In genomic region chr2:144509548-144510205, GRCh38 we compare ENCODE assay signal across 10 cellular contexts. TPM values are rescaled to one million over a fixed set of nuclear protein-coding genes. Genes with fewer than 3 reads are reported as not detected.
DNase-seq lines count a peak whose midpoint lies in the region; ATAC-seq and TF ChIP-seq lines count a peak whose summit lies in the region.
"Had no signal": no experiment of that assay in that cellular context is flagged by ENCODE, and none has a peak within 500 bp of the region (broad histone marks: within the 10 kb centered on the region; RNA-seq: fewer than 3 reads in every experiment).

No MANE protein-coding gene starts in this region.

- peaks cover 7% of the 10 kb centered on the region; the same call in 1 of the 2 replicates for H3K4me1 ChIP-seq in BE2C

- TF ChIP-seq CTCF in endothelial cell (IDR thresholded peaks at IDR 0.05; ENCODE audit: unreplicated experiment) = no peak
- TF ChIP-seq CTCF in nephron progenitor cell (IDR thresholded peaks at IDR 0.05) = no peak
- TF ChIP-seq CTCF in BE2C (IDR thresholded peaks at IDR 0.05; ENCODE audit: low read depth, low read length) = no peak
- TF ChIP-seq CTCF in GM10248 (IDR thresholded peaks at IDR 0.05; ENCODE audit: control extremely low read depth, extremely low read depth, low read depth, missing control alignments) = no peak

- H3K4me3 Mint-ChIP-seq in stimulated activated naive CD8-positive, alpha-beta T cell treated with anti-CD3 and anti-CD28 coated beads, Interleukin-15, Interleukin-2, amounts not matched to agents 100 ng/mL and 50 ng/mL, for 24 hours = no peak overlapping the region
- no peak overlapping the region for H3K4me3 Mint-ChIP-seq in stimulated activated naive CD8-positive, alpha-beta T cell treated with anti-CD3 and anti-CD28 coated beads, Interleukin-15, amount 100 ng/mL, for 72 hours
- H3K4me3 Mint-ChIP-seq in endothelial cell (ENCODE audit: unreplicated experiment) (no peak overlapping the region), nephron progenitor cell (peak overlapping the region; percentile 66)

- peaks cover 35% of the 10 kb centered on the region for H3K27me3 Mint-ChIP-seq in stimulated activated naive CD8-positive, alpha-beta T cell treated with anti-CD3 and anti-CD28 coated beads, Interleukin-15, Interleukin-2, amounts not matched to agents 100 ng/mL and 50 ng/mL, for 24 hours
- H3K27me3 Mint-ChIP-seq in stimulated activated naive CD8-positive, alpha-beta T cell treated with anti-CD3 and anti-CD28 coated beads, Interleukin-15, amount 100 ng/mL, for 72 hours = peaks cover 72% of the 10 kb centered on the region
- H3K27me3 Mint-ChIP-seq in endothelial cell (ENCODE audit: unreplicated experiment) (no peaks in the 10 kb centered on the region), nephron progenitor cell (ENCODE audit: low read depth, poor library complexity) (no peaks in the 10 kb centered on the region)

- no peak overlapping the region for H3K4me3 ChIP-seq in BE2C (ENCODE audit: low read depth, low read length)

- H3K4me1 Mint-ChIP-seq in stimulated activated naive CD8-positive, alpha-beta T cell treated with anti-CD3 and anti-CD28 coated beads, Interleukin-15, Interleukin-2, amounts not matched to agents 100 ng/mL and 50 ng/mL, for 24 hours (ENCODE audit: low read depth) = peaks cover 86% of the 10 kb centered on the region
- H3K4me1 Mint-ChIP-seq in stimulated activated naive CD8-positive, alpha-beta T cell treated with anti-CD3 and anti-CD28 coated beads, Interleukin-15, amount 100 ng/mL, for 72 hours = peaks cover 44% of the 10 kb centered on the region
- H3K4me1 Mint-ChIP-seq in endothelial cell (ENCODE audit: unreplicated experiment) (peaks cover 49% of the 10 kb centered on the region), nephron progenitor cell (peaks cover 100% of the 10 kb centered on the region)

- H3K36me3 ChIP-seq in BE2C = no peaks in the 10 kb centered on the region

- H3K9me3 ChIP-seq in BE2C = no peaks in the 10 kb centered on the region

- CTCF ChIA-PET in GM10248 (lab: Yijun Ruan, JAX) = interaction anchor here (0.8 to 1.1 kb wide), 3 partner anchors 19 to 60 kb away, joined by 3 read pairs; no protein-coding TSS in a partner anchor

- ATAC-seq in stimulated activated naive CD8-positive, alpha-beta T cell treated with anti-CD3 and anti-CD28 coated beads, Interleukin-15, amount 100 ng/mL, for 72 hours = no peak

- H3K27me3 ChIP-seq in BE2C = no peaks in the 10 kb centered on the region

- H3K36me3 Mint-ChIP-seq in stimulated activated naive CD8-positive, alpha-beta T cell treated with anti-CD3 and anti-CD28 coated beads, Interleukin-15, Interleukin-2, amounts not matched to agents 100 ng/mL and 50 ng/mL, for 24 hours (ENCODE audit: low read depth) = peaks cover 48% of the 10 kb centered on the region
- H3K36me3 Mint-ChIP-seq in endothelial cell (ENCODE audit: low read depth, unreplicated experiment) = peaks cover 20% of the 10 kb centered on the region
- H3K36me3 Mint-ChIP-seq in nephron progenitor cell (ENCODE audit: low read depth) = no peaks in the 10 kb centered on the region

- H3K27ac Mint-ChIP-seq in stimulated activated naive CD8-positive, alpha-beta T cell treated with anti-CD3 and anti-CD28 coated beads, Interleukin-15, Interleukin-2, amounts not matched to agents 100 ng/mL and 50 ng/mL, for 24 hours = peak overlapping the region; percentile 13
- peak overlapping the region in 1 of 2 donors; percentile 4 for H3K27ac Mint-ChIP-seq in stimulated activated naive CD8-positive, alpha-beta T cell treated with anti-CD3 and anti-CD28 coated beads, Interleukin-15, amount 100 ng/mL, for 72 hours
- H3K27ac Mint-ChIP-seq in endothelial cell (ENCODE audit: unreplicated experiment) (peak overlapping the region; percentile 72), nephron progenitor cell (peak overlapping the region; percentile 100)

- no peak for DNase-seq in stimulated activated naive CD8-positive, alpha-beta T cell treated with anti-CD3 and anti-CD28 coated beads, Interleukin-15, amount 100 ng/mL, for 72 hours
- DNase-seq in endothelial cell (ENCODE audit: low spot score) (no peak), nephron progenitor cell (no peak), BE2C (no peak), NCI-H345 (lab: John Stamatoyannopoulos, UW) (no peak), SHP77 (lab: John Stamatoyannopoulos, UW) (no peak), GM10248 (ENCODE audit: extremely low spot score) (no peak)
- DNase-seq: stimulated activated CD4-positive, alpha-beta T cell treated with anti-CD3 and anti-CD28 coated beads, Interleukin-15, amount 100 ng/mL, for 24 hours had no signal

- no peaks in the 10 kb centered on the region for H3K9me3 Mint-ChIP-seq in stimulated activated naive CD8-positive, alpha-beta T cell treated with anti-CD3 and anti-CD28 coated beads, Interleukin-15, Interleukin-2, amounts not matched to agents 100 ng/mL and 50 ng/mL, for 24 hours
- H3K9me3 Mint-ChIP-seq in stimulated activated naive CD8-positive, alpha-beta T cell treated with anti-CD3 and anti-CD28 coated beads, Interleukin-15, amount 100 ng/mL, for 72 hours = no peaks in the 10 kb centered on the region
- H3K9me3 Mint-ChIP-seq in endothelial cell (ENCODE audit: unreplicated experiment) (no peaks in the 10 kb centered on the region), nephron progenitor cell (no peaks in the 10 kb centered on the region)
- H3K9me3 Mint-ChIP-seq: activated T-helper 1 cell treated with anti-CD3 and anti-CD28 coated beads, Interleukin-12 subunit alpha, Interleukin-12 subunit beta, Interleukin-2, Interleukin-4 antibody, amounts not matched to agents 30 ng/mL and 10 ng/mL and 1 ng/mL, durations not matched to agents 14 hours and 24 hours and 36 hours had no signal

- POLR2A ChIA-PET in GM10248 (lab: Yijun Ruan, JAX) = no interaction called here

RNA-seq across cellular contexts. Expression of gene ZEB2, which starts 10.2 kb away (rescaled TPM):
- total RNA-seq in endothelial cell (ENCODE audit: unreplicated experiment) = 109 TPM
- 20.7 TPM for polyA plus RNA-seq in BE2C (2012; ENCODE audit: insufficient read depth, insufficient read length, low read depth)
